8 cellular contexts compared by ENCODE assay signal in the genomic region with DNA sequence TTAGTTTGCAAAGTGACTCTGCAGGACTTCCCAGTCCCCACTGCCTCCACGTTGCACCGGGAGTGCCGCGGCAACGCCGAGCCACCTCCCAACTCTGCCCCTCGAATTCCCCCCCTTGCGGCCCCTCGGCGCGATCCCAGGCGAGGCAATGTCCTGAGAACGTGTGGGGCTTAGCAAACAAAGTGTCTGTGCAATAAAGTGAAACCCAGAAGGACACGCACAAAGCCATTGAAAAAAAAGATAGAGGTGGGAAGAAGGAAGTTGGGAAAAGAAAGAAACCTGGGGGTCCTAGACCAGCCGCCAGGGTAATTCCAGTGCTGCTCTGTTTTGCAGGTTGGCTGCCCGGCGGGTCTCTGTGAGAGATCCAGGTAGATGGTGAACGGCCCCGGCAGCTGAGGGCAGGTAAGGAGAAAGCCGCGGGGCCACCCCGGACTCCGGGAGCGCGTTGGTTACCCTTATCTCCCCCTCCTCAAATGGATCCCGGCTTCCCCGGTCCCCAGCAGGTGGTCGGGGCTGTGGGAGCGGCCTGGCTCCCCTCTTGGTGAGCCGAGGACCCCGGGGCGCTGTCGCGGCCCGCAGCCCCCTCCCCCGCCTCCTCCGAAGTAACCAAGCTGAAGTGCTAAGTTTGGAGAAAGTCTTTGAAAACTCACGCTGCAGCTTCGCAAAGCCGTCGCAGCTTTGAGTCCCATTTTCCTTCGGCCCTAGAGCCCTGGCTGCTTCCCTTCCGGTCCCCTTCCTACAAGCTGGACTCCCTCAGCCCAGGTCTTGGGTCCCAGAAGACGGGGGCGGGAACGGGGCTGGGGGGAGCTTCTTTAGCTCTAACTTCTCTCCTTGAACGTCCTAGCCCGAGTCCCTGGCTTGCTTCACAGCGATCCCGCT. TPM values are rescaled to one million over a fixed set of nuclear protein-coding genes. Genes with fewer than 3 reads are reported as not detected.
DNase-seq lines count a peak whose midpoint lies in the region; ATAC-seq and TF ChIP-seq lines count a peak whose summit lies in the region.

No MANE protein-coding gene starts in this region.

- peak overlapping the region; percentile 51 for H3K27ac ChIP-seq in HCT116 (ENCODE audit: low read depth, low read length)
- peak overlapping the region; percentile 30; the same call in 1 of the 2 replicates for H3K27ac ChIP-seq in SJSA1
- H3K27ac ChIP-seq in esophagus (ENCODE audit: low read depth in 2 of 2, low read length in 1 of 2): peak overlapping the region in 1 of 2 donors; percentile 66
- H3K27ac ChIP-seq in prostate gland: peak overlapping the region; percentile 15 to 79

- no peaks in the 10 kb centered on the region for H3K9me3 ChIP-seq in HCT116 (ENCODE audit: control insufficient read depth in 1 of 2, insufficient read depth in 1 of 2, low read depth in 1 of 2, low read length in 2 of 2)
- 0 out of 2 replicates have a peak, but pooled peaks cover 3% of the 10 kb centered on the region for H3K9me3 ChIP-seq in SJSA1 (replicated peaks)
- peaks cover 0 to 16% of the 10 kb centered on the region in 2 donors for H3K9me3 ChIP-seq in esophagus (ENCODE audit: control insufficient read depth in 2 of 2, insufficient read depth in 1 of 2, low read depth in 1 of 2, low read length in 1 of 2)
- H3K9me3 ChIP-seq in prostate gland: no peaks in the 10 kb centered on the region

- peaks cover 4 to 18% of the 10 kb centered on the region in 2 experiments; a peak in 2 of 4 replicates for H3K4me1 ChIP-seq in HCT116 (ENCODE audit: control insufficient read depth in 1 of 2, insufficient read depth in 2 of 2, low read length in 2 of 2)
- no peaks in the 10 kb centered on the region; the same call in 1 of the 2 replicates for H3K4me1 ChIP-seq in SJSA1 (replicated peaks)
- H3K4me1 ChIP-seq in esophagus (ENCODE audit: control insufficient read depth in 2 of 2, insufficient read depth in 2 of 2, low read length in 1 of 2): peaks cover 7 to 11% of the 10 kb centered on the region in 2 donors
- no peaks in the 10 kb centered on the region for H3K4me1 ChIP-seq in prostate gland (replicated peaks)

- 10 to 11% methylated on average over 50 of the region's 50 CpGs for WGBS in esophagus, 2 donors
- WGBS in prostate gland: 9% methylated on average over 49 of the region's 50 CpGs

- TF ChIP-seq RAD21 in HCT116 (IDR thresholded peaks at IDR 0.05; ENCODE audit: low read depth): no peak

- POLR2A ChIA-PET in HCT116 (lab: Charles Lee): no interaction called here

- intact Hi-C loops in HCT116 (cut with micrococcal nuclease): no loop called here
- intact Hi-C loops in prostate gland (cut with DNase I): no loop called here

- CTCF ChIA-PET in HCT116 (lab: Charles Lee): no interaction called here

- no peaks in the 10 kb centered on the region for H3K9me2 ChIP-seq in HCT116 (ENCODE audit: insufficient read depth)

- H3K79me2 ChIP-seq in HCT116 (ENCODE audit: insufficient read depth, low read length): peaks cover 13% of the 10 kb centered on the region; the same call in 1 of the 2 replicates

- peak overlapping the region; percentile 97 to 99 for H3K4me3 ChIP-seq in HCT116 (replicated peaks in 1 of 2; ENCODE audit: low read depth in 1 of 2, low read length in 2 of 2)
- peak overlapping the region; percentile 76 for H3K4me3 ChIP-seq in SJSA1
- peak overlapping the region; percentile 50 to 68 for H3K4me3 ChIP-seq in esophagus (ENCODE audit: low read depth in 1 of 2, low read length in 2 of 2)
- H3K4me3 ChIP-seq in prostate gland: peak overlapping the region; percentile 30 to 49

- BruUV-seq in HCT116 (replicated peaks; lab: Mats Ljungman, UMichigan): TSS peak; percentile 36

- H3K4me2 ChIP-seq in HCT116 (ENCODE audit: low read length): peak overlapping the region; percentile 98

- RAD21 ChIA-PET in HCT116 (lab: Charles Lee; ENCODE audit: low non-redundant PET in 1 of 2, low total read pairs in 2 of 2, uncharacterized antibody in 2 of 2, unreplicated experiment in 2 of 2): no interaction called here

- H2AFZ ChIP-seq in HCT116 (ENCODE audit: low read depth, low read length, poor library complexity, severe bottlenecking): peak overlapping the region; percentile 87

- H3K27me3 ChIP-seq in HCT116 (ENCODE audit: insufficient read depth, low read length) (no peaks in the 10 kb centered on the region), SJSA1 (replicated peaks) (no peaks in the 10 kb centered on the region), esophagus (ENCODE audit: control insufficient read depth in 1 of 2, insufficient read depth in 2 of 2, low read length in 2 of 2) (peaks cover 0 to 28% of the 10 kb centered on the region in 2 donors), prostate gland (replicated peaks; ENCODE audit: insufficient read depth) (peaks cover 40% of the 10 kb centered on the region)

- no peak; a peak in 1 of 6 replicates for TF ChIP-seq CTCF in HCT116 (IDR thresholded peaks at IDR 0.05 in 2 of 3, conservative IDR thresholded peaks at IDR 0.05 in 1 of 3; ENCODE audit: borderline replicate concordance in 1 of 3, insufficient read depth in 1 of 3, low read depth in 2 of 3, low read length in 2 of 3)
- TF ChIP-seq CTCF in prostate gland (IDR thresholded peaks at IDR 0.05): no peak

- H4K20me1 ChIP-seq in HCT116 (ENCODE audit: insufficient read depth): no peaks in the 10 kb centered on the region

- peak; percentile 40 for DNase-seq in NCI-H1092 (lab: John Stamatoyannopoulos, UW)
- no peak for DNase-seq in NCI-H1092 treated with DMSO at 0.1 percent for 48 hours (lab: John Stamatoyannopoulos, UW)
- no peak for DNase-seq in HCT116 (ENCODE audit: low read depth, low spot score)
- peak in 1 of 2 experiments; percentile 72 for DNase-seq in SJSA1 (ENCODE audit: low read depth in 1 of 2, low spot score in 2 of 2)
- no peak for DNase-seq in prostate gland (ENCODE audit: low spot score)
- DNase-seq in NCI-H2029 treated with DMSO at 0.1 percent for 48 hours (lab: John Stamatoyannopoulos, UW): no peak
- no peak for DNase-seq in hepatic stellate cell (ENCODE audit: low spot score)

- peaks cover 2 to 4% of the 10 kb centered on the region in 2 experiments; a peak in 1 of 4 replicates for H3K36me3 ChIP-seq in HCT116 (ENCODE audit: control insufficient read depth in 1 of 2, insufficient read depth in 2 of 2, low read length in 2 of 2)
- H3K36me3 ChIP-seq in SJSA1: peaks cover 4% of the 10 kb centered on the region; the same call in 1 of the 2 replicates
- H3K36me3 ChIP-seq in esophagus (ENCODE audit: control insufficient read depth in 2 of 2, insufficient read depth in 2 of 2, low read length in 1 of 2): no peaks in the 10 kb centered on the region
- H3K36me3 ChIP-seq in prostate gland: no peaks in the 10 kb centered on the region

- ATAC-seq in HCT116: peak; percentile 39

- TF ChIP-seq POLR2A in HCT116 (IDR thresholded peaks at IDR 0.05; ENCODE audit: borderline replicate concordance, extremely low read depth, insufficient read depth, insufficient read length) (no peak), prostate gland (IDR thresholded peaks at IDR 0.05) (no peak)

- peak overlapping the region; percentile 98 for H3K9ac ChIP-seq in HCT116 (ENCODE audit: low read length)

TF ChIP-seq in HCT116, 20 proteins besides CTCF, POLR2A, EP300 and RAD21 (continues in another document):
- TF ChIP-seq ZNF274 (IDR thresholded peaks at IDR 0.05; ENCODE audit: low read depth, low read length) (no peak), SRF (IDR thresholded peaks at IDR 0.05; ENCODE audit: low read depth) (no peak), CEBPB (IDR thresholded peaks at IDR 0.05; ENCODE audit: low read depth) (no peak), ZFX (IDR thresholded peaks at IDR 0.05) (no peak), EZH2phosphoT487 (IDR thresholded peaks at IDR 0.05; ENCODE audit: borderline replicate concordance) (no peak), TCF7L2 (IDR thresholded peaks at IDR 0.05; ENCODE audit: borderline replicate concordance, extremely low read depth, insufficient read depth, insufficient read length) (no peak), CBX3 (IDR thresholded peaks at IDR 0.05; ENCODE audit: low read depth) (no peak), POLR2AphosphoS5 (IDR thresholded peaks at IDR 0.05; ENCODE audit: low read depth, low read length) (no peak), SIN3A (IDR thresholded peaks at IDR 0.05; ENCODE audit: low read depth) (no peak), EZH2 (IDR thresholded peaks at IDR 0.05) (no peak), FOSL1 (IDR thresholded peaks at IDR 0.05; ENCODE audit: low read depth) (no peak)
- TF ChIP-seq, protein P1, sequence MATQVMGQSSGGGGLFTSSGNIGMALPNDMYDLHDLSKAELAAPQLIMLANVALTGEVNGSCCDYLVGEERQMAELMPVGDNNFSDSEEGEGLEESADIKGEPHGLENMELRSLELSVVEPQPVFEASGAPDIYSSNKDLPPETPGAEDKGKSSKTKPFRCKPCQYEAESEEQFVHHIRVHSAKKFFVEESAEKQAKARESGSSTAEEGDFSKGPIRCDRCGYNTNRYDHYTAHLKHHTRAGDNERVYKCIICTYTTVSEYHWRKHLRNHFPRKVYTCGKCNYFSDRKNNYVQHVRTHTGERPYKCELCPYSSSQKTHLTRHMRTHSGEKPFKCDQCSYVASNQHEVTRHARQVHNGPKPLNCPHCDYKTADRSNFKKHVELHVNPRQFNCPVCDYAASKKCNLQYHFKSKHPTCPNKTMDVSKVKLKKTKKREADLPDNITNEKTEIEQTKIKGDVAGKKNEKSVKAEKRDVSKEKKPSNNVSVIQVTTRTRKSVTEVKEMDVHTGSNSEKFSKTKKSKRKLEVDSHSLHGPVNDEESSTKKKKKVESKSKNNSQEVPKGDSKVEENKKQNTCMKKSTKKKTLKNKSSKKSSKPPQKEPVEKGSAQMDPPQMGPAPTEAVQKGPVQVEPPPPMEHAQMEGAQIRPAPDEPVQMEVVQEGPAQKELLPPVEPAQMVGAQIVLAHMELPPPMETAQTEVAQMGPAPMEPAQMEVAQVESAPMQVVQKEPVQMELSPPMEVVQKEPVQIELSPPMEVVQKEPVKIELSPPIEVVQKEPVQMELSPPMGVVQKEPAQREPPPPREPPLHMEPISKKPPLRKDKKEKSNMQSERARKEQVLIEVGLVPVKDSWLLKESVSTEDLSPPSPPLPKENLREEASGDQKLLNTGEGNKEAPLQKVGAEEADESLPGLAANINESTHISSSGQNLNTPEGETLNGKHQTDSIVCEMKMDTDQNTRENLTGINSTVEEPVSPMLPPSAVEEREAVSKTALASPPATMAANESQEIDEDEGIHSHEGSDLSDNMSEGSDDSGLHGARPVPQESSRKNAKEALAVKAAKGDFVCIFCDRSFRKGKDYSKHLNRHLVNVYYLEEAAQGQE (IDR thresholded peaks at IDR 0.05; ENCODE audit: low read depth): no peak
- TF ChIP-seq, protein P2, sequence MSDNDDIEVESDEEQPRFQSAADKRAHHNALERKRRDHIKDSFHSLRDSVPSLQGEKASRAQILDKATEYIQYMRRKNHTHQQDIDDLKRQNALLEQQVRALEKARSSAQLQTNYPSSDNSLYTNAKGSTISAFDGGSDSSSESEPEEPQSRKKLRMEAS (IDR thresholded peaks at IDR 0.05): no peak; the same call in 1 of the 2 replicates

RNA-seq across cellular contexts. Expression of a gene that starts 0.5 kb away (rescaled TPM):
- total RNA-seq in HCT116 (2021; ENCODE audit: unreplicated experiment): 13.1 TPM
- polyA plus RNA-seq in HCT116 (2012): 8.6 and 8.9 TPM in 2 replicates
- 0.66 and 0.74 TPM in 2 replicates for total RNA-seq in SJSA1 (2014; rRNA removed; shearing (Covaris generic))
- polyA plus RNA-seq in esophagus: 1 to 10 TPM in 1 of 2 donors, under 1 TPM in 1; 0.61 to 1.4 TPM
- total RNA-seq in prostate gland: 1 to 10 TPM; 2.0 to 2.2 TPM

Comparison
In these comparisons a context has a peak if more than half of its experiments do, and no peak if none do; other contexts are left out.
1. H3K4me3 ChIP-seq: peak in every context shown above with its lines; median percentile 98 in HCT116; 76 in SJSA1; 59 in esophagus; 40 in prostate gland.